Comparison of ENCODE assay signal across 8 cellular contexts in the genomic region with DNA sequence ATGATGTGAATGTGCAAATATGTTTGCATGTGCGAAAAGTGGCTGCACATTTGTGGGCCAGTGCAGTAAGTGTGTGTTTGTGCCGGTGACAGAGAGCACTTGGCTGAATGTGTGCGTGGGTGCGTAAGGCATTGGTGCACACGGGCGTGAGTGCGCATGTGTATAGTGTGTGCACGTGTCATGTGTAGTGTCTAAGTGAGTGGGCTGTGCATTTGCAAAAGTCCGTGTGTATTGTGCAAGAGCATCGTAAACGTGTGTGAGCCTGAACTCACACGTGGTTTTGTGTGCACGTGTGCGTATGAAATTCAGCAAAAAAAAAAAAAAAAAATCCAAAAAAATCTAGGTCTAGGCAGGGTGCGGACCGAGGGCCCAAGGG. TPM values are rescaled to one million over a fixed set of nuclear protein-coding genes. Genes with fewer than 3 reads are reported as not detected.
DNase-seq lines count a peak whose midpoint lies in the region; ATAC-seq, FAIRE-seq and TF ChIP-seq lines count a peak whose summit lies in the region.

No MANE protein-coding gene starts in this region.

- CTCF ChIA-PET in A549 (lab: Yijun Ruan, JAX) = interaction anchor here (0.6 to 14.5 kb wide), 82 partner anchors 9 to 1721 kb away, joined by 3 to 461 read pairs (median 4); a partner anchor contains a TSS
- CTCF ChIA-PET in T-cell (lab: Charles Lee) = interaction anchor here (0.5 to 3.7 kb wide), 28 partner anchors 10 to 1363 kb away, joined by 3 to 128 read pairs (median 7); no protein-coding TSS in a partner anchor

- WGBS in A549 (ENCODE audit: missing lambda C conversion rate) = 61% methylated on average over 16 of the region's 16 CpGs

- H3K27ac Mint-ChIP-seq in T-cell = peak overlapping the region in 1 of 2 donors; percentile 12

- peaks cover 48 to 70% of the 10 kb centered on the region in 2 donors for H3K27me3 Mint-ChIP-seq in T-cell

- TF ChIP-seq CTCF in A549 (IDR thresholded peaks at IDR 0.05) (no peak), thoracic aorta (IDR thresholded peaks at IDR 0.05) (no peak)

- no peak for TF ChIP-seq RAD21 in A549 (conservative IDR thresholded peaks at IDR 0.05 in 1 of 2, IDR thresholded peaks at IDR 0.05 in 1 of 2)

- peak overlapping the region; percentile 77 to 81 (median 77) for H3K4me3 Mint-ChIP-seq in T-cell

- ATAC-seq in A549 (peak in 1 of 2 experiments; percentile 3; a peak in 4 of 6 replicates), GM21381 (IDR thresholded peaks at IDR 0.05; ENCODE audit: unreplicated experiment) (peak; percentile 10), T-cell (replicated peaks in 1 of 4) (peak; percentile 21 to 56 (median 34)), left ventricle myocardium superior (peak; percentile 16), thoracic aorta (ENCODE audit: insufficient number of reproducible peaks, low FRiP score, low read depth) (no peak), HG03565 (IDR thresholded peaks at IDR 0.05; ENCODE audit: unreplicated experiment) (no peak), GM19455 (IDR thresholded peaks at IDR 0.05; ENCODE audit: unreplicated experiment) (no peak)

- DNase-seq in A549 (ENCODE audit: low read depth in 1 of 2, low spot score in 1 of 2) (no peak), T-cell (no peak), left ventricle myocardium superior (no peak), thoracic aorta (ENCODE audit: low spot score) (no peak), NCI-H1694 (lab: John Stamatoyannopoulos, UW) (no peak)

- H3K4me3 ChIP-seq in A549 = peak overlapping the region; percentile 29
- peak overlapping the region; percentile 72 for H3K4me3 ChIP-seq in thoracic aorta

- intact Hi-C loops in left ventricle myocardium superior (cut with micrococcal nuclease) = loop anchor here (5.0 kb wide), 1 partner anchor 934 kb away; no protein-coding TSS in a partner anchor

- H3K27ac ChIP-seq in A549 = peak overlapping the region in 1 of 2 experiments; percentile 46; a peak in 3 of 6 replicates
- no peak overlapping the region for H3K27ac ChIP-seq in thoracic aorta

- no peak for TF ChIP-seq EP300 in A549 (IDR thresholded peaks at IDR 0.05)

- POLR2A ChIA-PET in A549 (lab: Yijun Ruan, JAX) (interaction anchor here (0.6 to 0.8 kb wide), 2 partner anchors 411 to 1333 kb away, joined by 3 to 4 read pairs; no protein-coding TSS in a partner anchor), T-cell (lab: Charles Lee) (interaction anchor here in 1 of 2 donors (0.6 kb wide), 1 partner anchor 126 kb away, joined by 6 read pairs; no protein-coding TSS in a partner anchor)

- FAIRE-seq in A549 (lab: Jason Lieb, UNC) = no peak

- H3K36me3 ChIP-seq in thoracic aorta = no peaks in the 10 kb centered on the region

- H3K27me3 ChIP-seq in thoracic aorta (replicated peaks; ENCODE audit: insufficient read depth) = no peaks in the 10 kb centered on the region

- H3K4me2 ChIP-seq in A549 = peak overlapping the region; percentile 72

- H3K4me1 ChIP-seq in A549 (peaks cover 3% of the 10 kb centered on the region; the same call in 2 of the 3 replicates), thoracic aorta (ENCODE audit: control insufficient read depth in 1 of 2, low read depth in 2 of 2) (peaks cover 7 to 23% of the 10 kb centered on the region in 2 donors)

- TF ChIP-seq POLR2A in A549 (IDR thresholded peaks at IDR 0.05; ENCODE audit: low read length) = no peak

- H3K9me3 ChIP-seq in A549 = no peaks in the 10 kb centered on the region
- no peaks in the 10 kb centered on the region for H3K9me3 ChIP-seq in thoracic aorta

- H3K4me1 Mint-ChIP-seq in T-cell = peaks cover 27 to 34% (median 29%) of the 10 kb centered on the region in 3 donors

- no peaks in the 10 kb centered on the region for H3K36me3 Mint-ChIP-seq in T-cell

- H3K9me3 Mint-ChIP-seq in T-cell = no peaks in the 10 kb centered on the region

TF ChIP-seq in A549, 52 proteins besides CTCF, POLR2A, EP300 and RAD21:
- no peak for TF ChIP-seq NPAS2 (CRISPR knock-in tag; IDR thresholded peaks at IDR 0.05; ENCODE audit: borderline replicate concordance)
- TF ChIP-seq, protein P1, sequence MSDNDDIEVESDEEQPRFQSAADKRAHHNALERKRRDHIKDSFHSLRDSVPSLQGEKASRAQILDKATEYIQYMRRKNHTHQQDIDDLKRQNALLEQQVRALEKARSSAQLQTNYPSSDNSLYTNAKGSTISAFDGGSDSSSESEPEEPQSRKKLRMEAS (IDR thresholded peaks at IDR 0.05) = 0 out of 2 replicates have a peak, but pooled peaks have one; percentile 3

RNA-seq across cellular contexts. Expression of a gene that starts 6.5 kb away (rescaled TPM):
- polyA plus RNA-seq in A549 (2011; rRNA removed) (1.8 and 2.4 TPM in 2 replicates), A549 (2017; fragmentation: RNase III; extraction: RNeasy Plus Mini Kit Qiagen cat#74134 plus additional on column Dnase treatment) (0.33 to 0.50 TPM (median 0.44 TPM) in 3 replicates)
- 0.79 and 0.81 TPM in 2 replicates for polyA plus RNA-seq in A549 (2012; cell fraction: cytosol; rRNA removed)
- 1.4 and 1.8 TPM in 2 replicates for polyA plus RNA-seq in A549 (2012; cell fraction: nucleus; rRNA removed)
- polyA minus RNA-seq in A549 (2011; rRNA and poly(A)+ RNA removed) = 11.9 and 13.0 TPM in 2 replicates
- total RNA-seq in T-cell (1 to 10 TPM in 3 of 5 donors, under 1 TPM in 2; 0.38 to 4.2 (median 1.4) TPM), left ventricle myocardium superior (8.5 TPM), thoracic aorta (10 to 100 TPM; 52.1 to 54.4 TPM)

Comparison
In these comparisons a context has a peak if more than half of its experiments do, and no peak if none do; other contexts are left out.
1. ATAC-seq: peak in GM21381 (single experiment), T-cell (4 of 4) and left ventricle myocardium superior (single experiment); none in thoracic aorta (single experiment), HG03565 (single experiment) and GM19455 (single experiment).